12 cellular contexts compared by ENCODE assay signal in genomic region chr5:17398439-17398838, GRCh38.
DNase-seq lines count a peak whose midpoint lies in the region; ATAC-seq and TF ChIP-seq lines count a peak whose summit lies in the region.
"Had no signal": no experiment of that assay in that cellular context is flagged by ENCODE, and none has a peak within 500 bp of the region (broad histone marks: within the 10 kb centered on the region; RNA-seq: fewer than 3 reads in every experiment).

No MANE protein-coding gene starts in this region.

- no peak overlapping the region for H4K91ac ChIP-seq in trophoblast cell (ENCODE audit: low read depth, low read length)

- TF ChIP-seq CTCF in WTC11 (IDR thresholded peaks at IDR 0.05), result no peak

- CTCF ChIA-PET in WTC11 (lab: Charles Lee), result no interaction called here

- no peak overlapping the region for H2BK12ac ChIP-seq in trophoblast cell (ENCODE audit: low read length)

- H2AFZ ChIP-seq in trophoblast cell (ENCODE audit: insufficient read depth, low read length, poor library complexity), result no peak overlapping the region

- DNase-seq in HPDE6-E6E7 (ENCODE audit: extremely low spot score) (peak; percentile 40), amniotic stem cell (lab: John Stamatoyannopoulos, UW) (peak; percentile 50), trophoblast cell (peak; percentile 24 to 74), WTC11 (ENCODE audit: low spot score) (no peak), NCI-H2196 treated with DMSO at 0.1 percent for 48 hours (lab: John Stamatoyannopoulos, UW; ENCODE audit: unreplicated experiment) (no peak)
- no peak for DNase-seq in effector memory CD8-positive, alpha-beta T cell
- DNase-seq: activated naive CD4-positive, alpha-beta T cell treated with anti-CD3 and anti-CD28 coated beads, Interleukin-2, amount 10 ng/mL, durations not matched to agents 7 days and 5 days; spleen; T-helper 2 cell; transverse colon had no signal

- peaks cover 2% of the 10 kb centered on the region for H3K79me2 ChIP-seq in trophoblast cell (ENCODE audit: control insufficient read depth, insufficient read depth, low read length, poor library complexity)

- no peak overlapping the region for H3K9ac ChIP-seq in trophoblast cell (ENCODE audit: low read length)

- no peak overlapping the region for H3K14ac ChIP-seq in trophoblast cell (ENCODE audit: low read length)

- H2BK120ac ChIP-seq in trophoblast cell (ENCODE audit: insufficient read depth, low read length, poor library complexity), result no peak overlapping the region

- H3K4ac ChIP-seq in trophoblast cell (ENCODE audit: low read depth, low read length), result no peak overlapping the region

- no peak overlapping the region for H3K27ac Mint-ChIP-seq in WTC11
- no peak overlapping the region for H3K27ac Mint-ChIP-seq in activated T-helper 17 cell treated with anti-CD3 and anti-CD28 coated beads, Interleukin-2, amount 50 U/mL, for 72 hours
- H3K27ac Mint-ChIP-seq in effector memory CD8-positive, alpha-beta T cell, result no peak overlapping the region
- H3K27ac Mint-ChIP-seq: activated naive CD4-positive, alpha-beta T cell treated with anti-CD3 and anti-CD28 coated beads, Interleukin-2, amount 10 ng/mL, durations not matched to agents 7 days and 5 days had no signal

- H3K18ac ChIP-seq in trophoblast cell (ENCODE audit: low read length), result no peak overlapping the region

- no peak overlapping the region for H3K27ac ChIP-seq in trophoblast cell (ENCODE audit: low read depth, low read length)
- H3K27ac ChIP-seq: transverse colon had no signal

- peaks cover 18% of the 10 kb centered on the region for H3K9me3 Mint-ChIP-seq in WTC11
- peaks cover 6% of the 10 kb centered on the region for H3K9me3 Mint-ChIP-seq in activated T-helper 17 cell treated with anti-CD3 and anti-CD28 coated beads, Interleukin-2, amount 50 U/mL, for 72 hours
- H3K9me3 Mint-ChIP-seq in effector memory CD8-positive, alpha-beta T cell, result peaks cover 14 to 33% of the 10 kb centered on the region in 2 donors

- H3K27me3 Mint-ChIP-seq in WTC11 (ENCODE audit: low read depth), result peaks cover 56% of the 10 kb centered on the region
- no peaks in the 10 kb centered on the region for H3K27me3 Mint-ChIP-seq in activated T-helper 17 cell treated with anti-CD3 and anti-CD28 coated beads, Interleukin-2, amount 50 U/mL, for 72 hours
- no peaks in the 10 kb centered on the region for H3K27me3 Mint-ChIP-seq in effector memory CD8-positive, alpha-beta T cell
- H3K27me3 Mint-ChIP-seq: activated naive CD4-positive, alpha-beta T cell treated with anti-CD3 and anti-CD28 coated beads, Interleukin-2, amount 10 ng/mL, durations not matched to agents 7 days and 5 days had no signal

- no peak overlapping the region for H4K8ac ChIP-seq in trophoblast cell (ENCODE audit: low read depth, low read length)

- H3K79me1 ChIP-seq in trophoblast cell (ENCODE audit: low read length), result peaks cover 15% of the 10 kb centered on the region

- no peak overlapping the region for H3K4me3 ChIP-seq in trophoblast cell (ENCODE audit: low read depth, low read length)
- H3K4me3 ChIP-seq: spleen, transverse colon had no signal

- no peak overlapping the region for H2AK5ac ChIP-seq in trophoblast cell (ENCODE audit: low read length)

- H3K27me3 ChIP-seq in trophoblast cell (ENCODE audit: insufficient read depth, low read length), result no peaks in the 10 kb centered on the region
- H3K27me3 ChIP-seq: spleen had no signal

- POLR2A ChIA-PET in WTC11 (lab: Charles Lee), result no interaction called here

- H3K9me3 ChIP-seq in trophoblast cell (ENCODE audit: insufficient read depth, low read depth, low read length), result no peaks in the 10 kb centered on the region
- H3K9me3 ChIP-seq: transverse colon had no signal

- no CpG with 5 or more reads among the region's 4 CpGs for WGBS in trophoblast cell (ENCODE audit: extremely low coverage, insufficient coverage, insufficient read length)

- no peak overlapping the region for H3K23ac ChIP-seq in trophoblast cell (ENCODE audit: low read length)

- peaks cover 21% of the 10 kb centered on the region for H3K36me3 Mint-ChIP-seq in WTC11
- H3K36me3 Mint-ChIP-seq in activated T-helper 17 cell treated with anti-CD3 and anti-CD28 coated beads, Interleukin-2, amount 50 U/mL, for 72 hours (ENCODE audit: low read depth), result no peaks in the 10 kb centered on the region
- H3K36me3 Mint-ChIP-seq in effector memory CD8-positive, alpha-beta T cell (ENCODE audit: insufficient read depth), result no peaks in the 10 kb centered on the region
- H3K36me3 Mint-ChIP-seq: activated naive CD4-positive, alpha-beta T cell treated with anti-CD3 and anti-CD28 coated beads, Interleukin-2, amount 10 ng/mL, durations not matched to agents 7 days and 5 days had no signal

- no peak overlapping the region for H4K12ac ChIP-seq in trophoblast cell (ENCODE audit: low read depth, low read length)

- no peaks in the 10 kb centered on the region for H3K36me3 ChIP-seq in trophoblast cell (ENCODE audit: control insufficient read depth in 1 of 2, insufficient read depth in 2 of 2, low read length in 2 of 2)
- H3K36me3 ChIP-seq: spleen, transverse colon had no signal

- H3K4me2 ChIP-seq in trophoblast cell (ENCODE audit: low read length), result no peak overlapping the region

- H3K4me1 ChIP-seq in trophoblast cell (ENCODE audit: control insufficient read depth in 1 of 2, insufficient read depth in 2 of 2, low read length in 2 of 2), result peaks cover 13 to 23% of the 10 kb centered on the region in 2 experiments

- no peak overlapping the region for H2BK5ac ChIP-seq in trophoblast cell (ENCODE audit: low read depth, low read length, poor library complexity)

- H3K4me1 Mint-ChIP-seq in WTC11, result peaks cover 54% of the 10 kb centered on the region
- no peaks in the 10 kb centered on the region for H3K4me1 Mint-ChIP-seq in activated T-helper 17 cell treated with anti-CD3 and anti-CD28 coated beads, Interleukin-2, amount 50 U/mL, for 72 hours
- no peaks in the 10 kb centered on the region for H3K4me1 Mint-ChIP-seq in effector memory CD8-positive, alpha-beta T cell (ENCODE audit: low read depth in 2 of 2)
- H3K4me1 Mint-ChIP-seq: activated naive CD4-positive, alpha-beta T cell treated with anti-CD3 and anti-CD28 coated beads, Interleukin-2, amount 10 ng/mL, durations not matched to agents 7 days and 5 days had no signal

- no peak overlapping the region for H3K4me3 Mint-ChIP-seq in WTC11
- no peak overlapping the region for H3K4me3 Mint-ChIP-seq in activated T-helper 17 cell treated with anti-CD3 and anti-CD28 coated beads, Interleukin-2, amount 50 U/mL, for 72 hours
- H3K4me3 Mint-ChIP-seq in effector memory CD8-positive, alpha-beta T cell, result no peak overlapping the region
- H3K4me3 Mint-ChIP-seq: activated naive CD4-positive, alpha-beta T cell treated with anti-CD3 and anti-CD28 coated beads, Interleukin-2, amount 10 ng/mL, durations not matched to agents 7 days and 5 days had no signal

- ATAC-seq in GM19043 (IDR thresholded peaks at IDR 0.05; ENCODE audit: low read depth, unreplicated experiment) (peak; percentile 56), WTC11 (no peak)
- no peak for ATAC-seq in activated T-helper 17 cell treated with anti-CD3 and anti-CD28 coated beads, Interleukin-2, amount 50 U/mL, for 72 hours (replicated peaks)
- no peak for ATAC-seq in effector memory CD8-positive, alpha-beta T cell (replicated peaks)

TF ChIP-seq in WTC11, 78 proteins besides CTCF, POLR2A, EP300 and RAD21 (continues in another document):
- TF ChIP-seq, protein P1, sequence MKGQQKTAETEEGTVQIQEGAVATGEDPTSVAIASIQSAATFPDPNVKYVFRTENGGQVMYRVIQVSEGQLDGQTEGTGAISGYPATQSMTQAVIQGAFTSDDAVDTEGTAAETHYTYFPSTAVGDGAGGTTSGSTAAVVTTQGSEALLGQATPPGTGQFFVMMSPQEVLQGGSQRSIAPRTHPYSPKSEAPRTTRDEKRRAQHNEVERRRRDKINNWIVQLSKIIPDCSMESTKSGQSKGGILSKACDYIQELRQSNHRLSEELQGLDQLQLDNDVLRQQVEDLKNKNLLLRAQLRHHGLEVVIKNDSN (CRISPR knock-in tag; IDR thresholded peaks at IDR 0.05), result no peak
- TF ChIP-seq ELF4 (CRISPR knock-in tag; IDR thresholded peaks at IDR 0.05; ENCODE audit: low read depth) (no peak), ZNF317 (CRISPR knock-in tag; IDR thresholded peaks at IDR 0.05; ENCODE audit: borderline replicate concordance, low read depth) (no peak), CREM (CRISPR knock-in tag; IDR thresholded peaks at IDR 0.05) (no peak), GRHL2 (CRISPR knock-in tag; IDR thresholded peaks at IDR 0.05; ENCODE audit: insufficient replicate concordance, severe bottlenecking) (no peak), MLX (CRISPR knock-in tag; IDR thresholded peaks at IDR 0.05) (no peak), E2F4 (CRISPR knock-in tag; IDR thresholded peaks at IDR 0.05; ENCODE audit: borderline replicate concordance, low read depth) (no peak)
- TF ChIP-seq, protein P2, sequence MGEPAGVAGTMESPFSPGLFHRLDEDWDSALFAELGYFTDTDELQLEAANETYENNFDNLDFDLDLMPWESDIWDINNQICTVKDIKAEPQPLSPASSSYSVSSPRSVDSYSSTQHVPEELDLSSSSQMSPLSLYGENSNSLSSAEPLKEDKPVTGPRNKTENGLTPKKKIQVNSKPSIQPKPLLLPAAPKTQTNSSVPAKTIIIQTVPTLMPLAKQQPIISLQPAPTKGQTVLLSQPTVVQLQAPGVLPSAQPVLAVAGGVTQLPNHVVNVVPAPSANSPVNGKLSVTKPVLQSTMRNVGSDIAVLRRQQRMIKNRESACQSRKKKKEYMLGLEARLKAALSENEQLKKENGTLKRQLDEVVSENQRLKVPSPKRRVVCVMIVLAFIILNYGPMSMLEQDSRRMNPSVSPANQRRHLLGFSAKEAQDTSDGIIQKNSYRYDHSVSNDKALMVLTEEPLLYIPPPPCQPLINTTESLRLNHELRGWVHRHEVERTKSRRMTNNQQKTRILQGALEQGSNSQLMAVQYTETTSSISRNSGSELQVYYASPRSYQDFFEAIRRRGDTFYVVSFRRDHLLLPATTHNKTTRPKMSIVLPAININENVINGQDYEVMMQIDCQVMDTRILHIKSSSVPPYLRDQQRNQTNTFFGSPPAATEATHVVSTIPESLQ (CRISPR knock-in tag; IDR thresholded peaks at IDR 0.05), result no peak

Comparison
In these comparisons a context has a peak if more than half of its experiments do, and no peak if none do; other contexts are left out.
1. DNase-seq: peak in HPDE6-E6E7 (single experiment), amniotic stem cell (single experiment) and trophoblast cell (2 of 2); none in WTC11 (single experiment), NCI-H2196 treated with DMSO at 0.1 percent for 48 hours (single experiment) and effector memory CD8-positive, alpha-beta T cell (0 of 3).